Comparison of ENCODE assay signal across 8 cellular contexts in genomic region chr18:31498450-31499156, GRCh38. TPM values are rescaled to one million over a fixed set of nuclear protein-coding genes. Genes with fewer than 3 reads are reported as not detected.
A peak's percentile ranks its signal among the peaks of the same experiment; 100 is the strongest.
DNase-seq lines count a peak whose midpoint lies in the region; ATAC-seq and TF ChIP-seq lines count a peak whose summit lies in the region.

No MANE protein-coding gene starts in this region.

- H3K27ac ChIP-seq in left lung (peak overlapping the region; percentile 73 to 74), tibial nerve (peak overlapping the region in 2 of 4 donors; percentile 51 to 80)

- peaks cover 16 to 49% of the 10 kb centered on the region in 2 donors for H3K27me3 ChIP-seq in left lung
- H3K27me3 ChIP-seq in tibial nerve = peaks cover 0 to 35% of the 10 kb centered on the region in 2 donors

- no peak overlapping the region for H3K27ac Mint-ChIP-seq in T-helper 2 cell treated with Interferon-gamma antibody and Interleukin-4, amounts not matched to agents 5 μg/mL and 100 μg/mL, for 36 hours

- H3K4me3 ChIP-seq in left lung (peak overlapping the region; percentile 37 to 45), tibial nerve (peak overlapping the region; percentile 27 to 62 (median 48))

- H3K9me3 Mint-ChIP-seq in T-helper 2 cell treated with Interferon-gamma antibody and Interleukin-4, amounts not matched to agents 5 μg/mL and 100 μg/mL, for 36 hours = no peaks in the 10 kb centered on the region

- H3K4me1 ChIP-seq in left lung = peaks cover 0 to 10% of the 10 kb centered on the region in 2 donors
- peaks cover 0 to 17% (median 0%) of the 10 kb centered on the region in 4 donors for H3K4me1 ChIP-seq in tibial nerve

- intact Hi-C loops in left lung (cut with DNase I) = no loop called here

- H3K36me3 ChIP-seq in left lung (no peaks in the 10 kb centered on the region), tibial nerve (no peaks in the 10 kb centered on the region)

- 9% methylated on average over 16 to 21 of the region's 25 CpGs for WGBS in tibial nerve, 2 donors

- peak; percentile 9 for ATAC-seq in HG03342 (IDR thresholded peaks at IDR 0.05; ENCODE audit: unreplicated experiment)
- ATAC-seq in left lung = peak; percentile 27

- H3K27me3 Mint-ChIP-seq in T-helper 2 cell treated with Interferon-gamma antibody and Interleukin-4, amounts not matched to agents 5 μg/mL and 100 μg/mL, for 36 hours (ENCODE audit: low read depth) = peaks cover 39% of the 10 kb centered on the region

- no peak for TF ChIP-seq POLR2A in tibial nerve (IDR thresholded peaks at IDR 0.05)

- DNase-seq in T-helper 2 cell treated with Interferon-gamma antibody and Interleukin-4, amounts not matched to agents 5 μg/mL and 100 μg/mL, for 36 hours (ENCODE audit: low spot score) = no peak
- DNase-seq in T-helper 2 cell (no peak), amniotic epithelial cell (ENCODE audit: low read depth) (peak; percentile 17), left lung (peak in 1 of 2 donors; percentile 34), tibial nerve (ENCODE audit: low spot score in 2 of 2) (no peak), HuH-7 (ENCODE audit: low spot score) (no peak), GM19238 (ENCODE audit: insufficient read length, low spot score) (no peak)

- TF ChIP-seq CTCF in left lung (IDR thresholded peaks at IDR 0.05) = no peak
- no peak for TF ChIP-seq CTCF in tibial nerve (IDR thresholded peaks at IDR 0.05)

- no peak for TF ChIP-seq EP300 in tibial nerve (IDR thresholded peaks at IDR 0.05)

- H3K36me3 Mint-ChIP-seq in T-helper 2 cell treated with Interferon-gamma antibody and Interleukin-4, amounts not matched to agents 5 μg/mL and 100 μg/mL, for 36 hours (ENCODE audit: low read depth) = no peaks in the 10 kb centered on the region

- H3K9me3 ChIP-seq in left lung = no peaks in the 10 kb centered on the region
- H3K9me3 ChIP-seq in tibial nerve = no peaks in the 10 kb centered on the region

- peak overlapping the region; percentile 80 for H3K4me3 Mint-ChIP-seq in T-helper 2 cell treated with Interferon-gamma antibody and Interleukin-4, amounts not matched to agents 5 μg/mL and 100 μg/mL, for 36 hours

- peaks cover 5% of the 10 kb centered on the region for H3K4me1 Mint-ChIP-seq in T-helper 2 cell treated with Interferon-gamma antibody and Interleukin-4, amounts not matched to agents 5 μg/mL and 100 μg/mL, for 36 hours (ENCODE audit: low read depth)

RNA-seq across cellular contexts. Expression of gene DSG2, which starts 0.6 kb away (rescaled TPM):
- total RNA-seq in left lung = 10 to 100 TPM; 39.4 to 66.0 TPM
- total RNA-seq in tibial nerve = 1 to 10 TPM; 4.0 to 6.9 (median 5.7) TPM

RNA-seq across cellular contexts. Expression of gene DSG3, which starts 51.1 kb away (rescaled TPM):
- total RNA-seq in left lung (not detected), tibial nerve (not detected)

Comparison
In these comparisons a context has a peak if more than half of its experiments do, and no peak if none do; other contexts are left out.
1. RNA of gene DSG2, which starts 0.6 kb away (total RNA-seq): 39.4 to 66.0 TPM in left lung; 4.0 to 6.9 TPM in tibial nerve; every median in the first group is over 4 times any median in the second.